ENCODE assay signal across 1 cellular context in the genomic region with DNA sequence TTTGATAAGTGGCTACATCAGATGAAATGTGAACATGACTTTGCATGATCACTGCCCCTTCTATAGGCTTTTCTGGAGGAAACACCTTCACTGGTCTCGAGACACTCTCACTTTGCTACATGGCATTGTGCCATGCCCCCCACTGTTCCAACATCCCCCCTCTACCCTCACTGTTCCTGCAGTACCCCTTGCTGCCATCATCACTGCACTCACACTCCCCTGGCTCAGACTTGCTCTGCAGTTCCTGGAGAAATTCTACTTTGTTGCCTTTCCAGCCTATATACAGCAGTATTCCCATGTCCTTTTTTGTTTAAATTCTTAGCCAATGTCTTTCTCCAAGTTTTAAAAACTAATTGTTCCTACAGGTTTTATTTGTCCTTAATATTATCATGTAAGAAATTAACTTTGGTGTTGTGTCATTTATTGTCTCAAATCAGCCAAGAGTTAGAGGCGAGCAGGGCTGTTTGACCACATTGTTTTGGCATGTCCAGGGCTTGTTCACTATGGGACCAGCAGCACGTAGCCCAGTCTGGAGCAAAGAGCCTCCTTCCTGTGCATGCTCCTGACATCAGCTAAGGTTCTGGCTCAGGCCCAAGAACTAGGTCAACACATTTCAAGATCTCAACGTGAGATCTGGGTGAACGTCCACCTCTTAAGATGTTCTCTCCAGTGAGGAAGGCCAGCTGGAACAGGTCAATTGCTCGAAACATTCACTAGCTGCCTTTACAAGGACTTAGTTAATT.
TF ChIP-seq lines count a peak whose summit lies in the region.

No MANE protein-coding gene starts in this region.

TF ChIP-seq in HepG2, 621 proteins besides CTCF, POLR2A, EP300 and RAD21 (continued from another document):
- TF ChIP-seq HMGA1 (CRISPR knock-in tag; conservative IDR thresholded peaks at IDR 0.05) (no peak), ZSCAN20 (CRISPR knock-in tag; IDR thresholded peaks at IDR 0.05; ENCODE audit: borderline replicate concordance) (no peak), WIZ (CRISPR knock-in tag; IDR thresholded peaks at IDR 0.05) (no peak), EHMT2 (IDR thresholded peaks at IDR 0.05; ENCODE audit: borderline replicate concordance, low read depth, low read length) (no peak), NFKBIZ (CRISPR knock-in tag; IDR thresholded peaks at IDR 0.05) (no peak), RELA (CRISPR knock-in tag; IDR thresholded peaks at IDR 0.05) (no peak), ATM (IDR thresholded peaks at IDR 0.05; ENCODE audit: borderline replicate concordance) (no peak), HES4 (CRISPR knock-in tag; IDR thresholded peaks at IDR 0.05; ENCODE audit: borderline replicate concordance) (no peak)
- TF ChIP-seq, protein P1, sequence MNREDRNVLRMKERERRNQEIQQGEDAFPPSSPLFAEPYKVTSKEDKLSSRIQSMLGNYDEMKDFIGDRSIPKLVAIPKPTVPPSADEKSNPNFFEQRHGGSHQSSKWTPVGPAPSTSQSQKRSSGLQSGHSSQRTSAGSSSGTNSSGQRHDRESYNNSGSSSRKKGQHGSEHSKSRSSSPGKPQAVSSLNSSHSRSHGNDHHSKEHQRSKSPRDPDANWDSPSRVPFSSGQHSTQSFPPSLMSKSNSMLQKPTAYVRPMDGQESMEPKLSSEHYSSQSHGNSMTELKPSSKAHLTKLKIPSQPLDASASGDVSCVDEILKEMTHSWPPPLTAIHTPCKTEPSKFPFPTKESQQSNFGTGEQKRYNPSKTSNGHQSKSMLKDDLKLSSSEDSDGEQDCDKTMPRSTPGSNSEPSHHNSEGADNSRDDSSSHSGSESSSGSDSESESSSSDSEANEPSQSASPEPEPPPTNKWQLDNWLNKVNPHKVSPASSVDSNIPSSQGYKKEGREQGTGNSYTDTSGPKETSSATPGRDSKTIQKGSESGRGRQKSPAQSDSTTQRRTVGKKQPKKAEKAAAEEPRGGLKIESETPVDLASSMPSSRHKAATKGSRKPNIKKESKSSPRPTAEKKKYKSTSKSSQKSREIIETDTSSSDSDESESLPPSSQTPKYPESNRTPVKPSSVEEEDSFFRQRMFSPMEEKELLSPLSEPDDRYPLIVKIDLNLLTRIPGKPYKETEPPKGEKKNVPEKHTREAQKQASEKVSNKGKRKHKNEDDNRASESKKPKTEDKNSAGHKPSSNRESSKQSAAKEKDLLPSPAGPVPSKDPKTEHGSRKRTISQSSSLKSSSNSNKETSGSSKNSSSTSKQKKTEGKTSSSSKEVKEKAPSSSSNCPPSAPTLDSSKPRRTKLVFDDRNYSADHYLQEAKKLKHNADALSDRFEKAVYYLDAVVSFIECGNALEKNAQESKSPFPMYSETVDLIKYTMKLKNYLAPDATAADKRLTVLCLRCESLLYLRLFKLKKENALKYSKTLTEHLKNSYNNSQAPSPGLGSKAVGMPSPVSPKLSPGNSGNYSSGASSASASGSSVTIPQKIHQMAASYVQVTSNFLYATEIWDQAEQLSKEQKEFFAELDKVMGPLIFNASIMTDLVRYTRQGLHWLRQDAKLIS (CRISPR knock-in tag; IDR thresholded peaks at IDR 0.05), result no peak
- TF ChIP-seq, protein P2, sequence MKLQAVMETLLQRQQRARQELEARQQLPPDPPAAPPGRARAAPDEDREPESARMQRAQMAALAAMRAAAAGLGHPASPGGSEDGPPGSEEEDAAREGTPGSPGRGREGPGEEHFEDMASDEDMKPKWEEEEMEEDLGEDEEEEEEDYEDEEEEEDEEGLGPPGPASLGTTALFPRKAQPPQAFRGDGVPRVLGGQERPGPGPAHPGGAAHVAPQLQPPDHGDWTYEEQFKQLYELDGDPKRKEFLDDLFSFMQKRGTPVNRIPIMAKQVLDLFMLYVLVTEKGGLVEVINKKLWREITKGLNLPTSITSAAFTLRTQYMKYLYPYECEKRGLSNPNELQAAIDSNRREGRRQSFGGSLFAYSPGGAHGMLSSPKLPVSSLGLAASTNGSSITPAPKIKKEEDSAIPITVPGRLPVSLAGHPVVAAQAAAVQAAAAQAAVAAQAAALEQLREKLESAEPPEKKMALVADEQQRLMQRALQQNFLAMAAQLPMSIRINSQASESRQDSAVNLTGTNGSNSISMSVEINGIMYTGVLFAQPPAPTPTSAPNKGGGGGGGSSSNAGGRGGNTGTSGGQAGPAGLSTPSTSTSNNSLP (IDR thresholded peaks at IDR 0.05; ENCODE audit: low read depth, low read length), result no peak
